Comparison of ENCODE assay signal across 19 cellular contexts in the genomic region with DNA sequence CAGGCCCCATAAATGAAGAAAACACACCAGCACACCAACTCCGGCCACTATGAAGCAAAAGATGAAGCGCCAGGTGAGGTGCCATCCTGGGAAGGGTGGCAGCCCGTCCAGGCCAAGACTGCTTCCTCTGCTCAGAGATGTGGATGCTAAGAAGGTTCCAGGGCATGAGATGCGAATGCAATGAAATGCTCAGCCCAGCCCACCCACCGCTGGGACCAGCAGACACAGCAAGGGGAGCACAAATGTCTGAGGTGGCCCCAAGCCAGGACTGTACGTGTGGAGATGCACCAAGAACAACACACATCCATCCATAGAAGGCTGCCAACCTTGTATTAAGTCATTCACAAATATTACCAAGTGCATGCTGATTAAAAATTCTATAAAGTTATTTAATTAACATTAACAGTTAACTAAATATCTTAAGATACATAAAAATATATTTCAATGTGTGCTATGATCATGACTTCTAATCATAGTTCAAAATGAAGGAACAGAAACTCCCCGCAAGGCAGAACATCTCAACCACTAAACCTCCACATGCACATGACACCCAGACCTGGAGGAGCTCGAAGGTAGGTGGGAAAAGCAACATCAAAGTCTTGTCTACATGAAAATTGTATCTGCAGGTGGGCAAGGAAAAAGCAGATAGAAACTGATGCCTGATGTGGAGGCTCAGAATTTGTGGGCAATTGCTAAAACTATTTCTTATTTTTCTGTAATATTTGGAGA. TPM values are rescaled to one million over a fixed set of nuclear protein-coding genes. Genes with fewer than 3 reads are reported as not detected.
DNase-seq lines count a peak whose midpoint lies in the region; ATAC-seq and TF ChIP-seq lines count a peak whose summit lies in the region.
"Had no signal": no experiment of that assay in that cellular context is flagged by ENCODE, and none has a peak within 500 bp of the region (broad histone marks: within the 10 kb centered on the region; RNA-seq: fewer than 3 reads in every experiment).

No MANE protein-coding gene starts in this region.

- H3K4me1 Mint-ChIP-seq in CD8-positive, alpha-beta T cell (ENCODE audit: low read depth), result peaks cover 8% of the 10 kb centered on the region
- peaks cover 51% of the 10 kb centered on the region for H3K4me1 Mint-ChIP-seq in memory B cell
- H3K4me1 Mint-ChIP-seq: endodermal cell had no signal

- no peaks in the 10 kb centered on the region for H3K9me3 Mint-ChIP-seq in CD8-positive, alpha-beta T cell
- H3K9me3 Mint-ChIP-seq in memory B cell, result no peaks in the 10 kb centered on the region
- H3K9me3 Mint-ChIP-seq: activated naive CD4-positive, alpha-beta T cell treated with anti-CD3 and anti-CD28 coated beads, Interleukin-2, amount 50 U/mL, for 72 hours; activated T-cell treated with anti-CD3 and anti-CD28 coated beads, Interleukin-2, amount 50 U/mL, for 72 hours; endodermal cell; stimulated activated naive CD8-positive, alpha-beta T cell treated with anti-CD3 and anti-CD28 coated beads, Interleukin-15, amount 100 ng/mL, for 72 hours had no signal

- TF ChIP-seq POLR2A in prostate gland (IDR thresholded peaks at IDR 0.05), result no peak

- H3K36me3 ChIP-seq in CD8-positive, alpha-beta T cell (ENCODE audit: insufficient read depth, low read length), result peaks cover 16% of the 10 kb centered on the region
- H3K36me3 ChIP-seq in OCI-LY7 (ENCODE audit: insufficient read depth, low read length) (peaks cover 75% of the 10 kb centered on the region), upper lobe of right lung (peaks cover 60% of the 10 kb centered on the region), prostate gland (peaks cover 12 to 30% of the 10 kb centered on the region in 2 donors)

- peaks cover 33% of the 10 kb centered on the region for H3K79me2 ChIP-seq in OCI-LY7 (ENCODE audit: insufficient read depth, low read depth, low read length)

- intact Hi-C loops in CD8-positive, alpha-beta T cell (cut with DNase I, micrococcal nuclease), result no loop called here
- intact Hi-C loops in OCI-LY7 (cut with micrococcal nuclease; ENCODE audit: unreplicated experiment) (loop anchor here (1.0 to 10.0 kb wide), 4 partner anchors 43 to 544 kb away; partner anchors contain the start of gene BICD2), upper lobe of right lung (cut with DNase I) (no loop called here), prostate gland (cut with DNase I) (no loop called here)

- no peak for DNase-seq in CD8-positive, alpha-beta T cell
- DNase-seq in OCI-LY7 (ENCODE audit: low spot score) (peak; percentile 75), memory B cell (ENCODE audit: low spot score in 2 of 2) (no peak), NCI-H187 (lab: John Stamatoyannopoulos, UW) (no peak), cerebellum (ENCODE audit: low spot score) (no peak), upper lobe of right lung (no peak), prostate gland (ENCODE audit: low spot score) (no peak)
- DNase-seq: activated T-cell treated with anti-CD3 and anti-CD28 coated beads, Interleukin-2, amount 50 U/mL, for 72 hours; endodermal cell; IMR-90; NCI-H2029; NCI-H446 treated with DMSO at 0.1 percent for 48 hours; SIG-M5; stimulated activated CD4-positive, alpha-beta T cell treated with anti-CD3 and anti-CD28 coated beads, Interleukin-1b, Interleukin-23, amount 100 ng/mL, for 48 hours; stimulated activated naive CD8-positive, alpha-beta T cell treated with anti-CD3 and anti-CD28 coated beads, Interleukin-15, amount 100 ng/mL, for 72 hours; transverse colon; WERI-Rb-1 had no signal

- H3K9me2 ChIP-seq in OCI-LY7 (ENCODE audit: insufficient read depth, low read length), result no peaks in the 10 kb centered on the region

- H3K4me3 Mint-ChIP-seq in CD8-positive, alpha-beta T cell, result no peak overlapping the region
- H3K4me3 Mint-ChIP-seq in memory B cell, result peak overlapping the region; percentile 50
- H3K4me3 Mint-ChIP-seq: activated T-cell treated with anti-CD3 and anti-CD28 coated beads, Interleukin-2, amount 50 U/mL, for 72 hours; endodermal cell; stimulated activated naive CD8-positive, alpha-beta T cell treated with anti-CD3 and anti-CD28 coated beads, Interleukin-15, amount 100 ng/mL, for 72 hours had no signal

- peaks cover 74% of the 10 kb centered on the region for H3K36me3 Mint-ChIP-seq in CD8-positive, alpha-beta T cell
- peaks cover 34% of the 10 kb centered on the region for H3K36me3 Mint-ChIP-seq in memory B cell

- H4K20me1 ChIP-seq in OCI-LY7 (ENCODE audit: insufficient read depth, low read length), result no peaks in the 10 kb centered on the region

- no peak for TF ChIP-seq CTCF in CD8-positive, alpha-beta T cell (IDR thresholded peaks at IDR 0.05)
- TF ChIP-seq CTCF in OCI-LY7 (conservative IDR thresholded peaks at IDR 0.05; ENCODE audit: low read length) (no peak), upper lobe of right lung (IDR thresholded peaks at IDR 0.05) (no peak), prostate gland (IDR thresholded peaks at IDR 0.05) (no peak)

- no peak for ATAC-seq in CD8-positive, alpha-beta T cell
- ATAC-seq in GM18868 (IDR thresholded peaks at IDR 0.05; ENCODE audit: unreplicated experiment) (peak; percentile 54), memory B cell (ENCODE audit: low read depth) (peak; percentile 76), upper lobe of right lung (no peak)
- ATAC-seq: activated naive CD4-positive, alpha-beta T cell treated with anti-CD3 and anti-CD28 coated beads, Interleukin-2, amount 50 U/mL, for 72 hours; activated T-cell treated with anti-CD3 and anti-CD28 coated beads, Interleukin-2, amount 50 U/mL, for 72 hours; stimulated activated naive CD8-positive, alpha-beta T cell treated with anti-CD3 and anti-CD28 coated beads, Interleukin-15, amount 100 ng/mL, for 72 hours had no signal

- H3K9me3 ChIP-seq in CD8-positive, alpha-beta T cell (ENCODE audit: low read length), result no peaks in the 10 kb centered on the region
- H3K9me3 ChIP-seq in OCI-LY7 (ENCODE audit: low read length), result no peaks in the 10 kb centered on the region
- no peaks in the 10 kb centered on the region for H3K9me3 ChIP-seq in upper lobe of right lung
- no peaks in the 10 kb centered on the region for H3K9me3 ChIP-seq in prostate gland
- H3K9me3 ChIP-seq: transverse colon had no signal

- no peaks in the 10 kb centered on the region for H3K27me3 ChIP-seq in CD8-positive, alpha-beta T cell (ENCODE audit: insufficient read depth, low read length)
- no peaks in the 10 kb centered on the region for H3K27me3 ChIP-seq in upper lobe of right lung
- H3K27me3 ChIP-seq in prostate gland (replicated peaks; ENCODE audit: insufficient read depth), result no peaks in the 10 kb centered on the region
- H3K27me3 ChIP-seq: transverse colon had no signal

- POLR2A ChIA-PET in CD8-positive, alpha-beta T cell (lab: Charles Lee), result no interaction called here
- POLR2A ChIA-PET in OCI-LY7 (lab: Charles Lee), result interaction anchor here (0.5 to 1.5 kb wide), 6 partner anchors 8 to 830 kb away, joined by 3 to 10 read pairs (median 4); partner anchors contain the start of gene IPPK

- H3K4me1 ChIP-seq in CD8-positive, alpha-beta T cell (ENCODE audit: insufficient read depth, low read length), result no peaks in the 10 kb centered on the region
- peaks cover 95% of the 10 kb centered on the region for H3K4me1 ChIP-seq in OCI-LY7 (ENCODE audit: insufficient read depth, low read length, poor library complexity, severe bottlenecking)
- peaks cover 20% of the 10 kb centered on the region for H3K4me1 ChIP-seq in upper lobe of right lung
- H3K4me1 ChIP-seq in prostate gland (replicated peaks), result no peaks in the 10 kb centered on the region

- H3K27ac Mint-ChIP-seq in CD8-positive, alpha-beta T cell, result peak overlapping the region; percentile 56
- peak overlapping the region; percentile 74 for H3K27ac Mint-ChIP-seq in memory B cell
- H3K27ac Mint-ChIP-seq: activated naive CD4-positive, alpha-beta T cell treated with anti-CD3 and anti-CD28 coated beads, Interleukin-2, amount 50 U/mL, for 72 hours; activated T-cell treated with anti-CD3 and anti-CD28 coated beads, Interleukin-2, amount 50 U/mL, for 72 hours; endodermal cell had no signal

- H2AFZ ChIP-seq in OCI-LY7 (ENCODE audit: low read length), result no peak overlapping the region

- H3K4me3 ChIP-seq in CD8-positive, alpha-beta T cell (ENCODE audit: low read depth, low read length), result no peak overlapping the region
- H3K4me3 ChIP-seq in OCI-LY7 (ENCODE audit: low read depth, low read length, poor library complexity, severe bottlenecking) (peak overlapping the region; percentile 56), upper lobe of right lung (no peak overlapping the region), prostate gland (no peak overlapping the region)
- H3K4me3 ChIP-seq: transverse colon had no signal

- no peak overlapping the region for H3K27ac ChIP-seq in CD8-positive, alpha-beta T cell (ENCODE audit: low read depth, low read length)
- H3K27ac ChIP-seq in OCI-LY7 (ENCODE audit: low read depth, low read length, poor library complexity, severe bottlenecking) (peak overlapping the region; percentile 96), upper lobe of right lung (no peak overlapping the region), prostate gland (no peak overlapping the region)
- H3K27ac ChIP-seq: WERI-Rb-1 had no signal

- peak overlapping the region; percentile 82 for H3K4me2 ChIP-seq in OCI-LY7 (ENCODE audit: low read length)

- BruUV-seq in OCI-LY7 (replicated peaks; lab: Mats Ljungman, UMichigan), result no TSS peak

- 85% methylated on average over 8 of the region's 8 CpGs for WGBS in prostate gland

- H3K27me3 Mint-ChIP-seq in CD8-positive, alpha-beta T cell (ENCODE audit: low read depth), result no peaks in the 10 kb centered on the region
- no peaks in the 10 kb centered on the region for H3K27me3 Mint-ChIP-seq in memory B cell
- H3K27me3 Mint-ChIP-seq: stimulated activated naive CD8-positive, alpha-beta T cell treated with anti-CD3 and anti-CD28 coated beads, Interleukin-15, amount 100 ng/mL, for 72 hours had no signal

- CTCF ChIA-PET in CD8-positive, alpha-beta T cell (lab: Charles Lee), result interaction anchor here (0.7 to 8.4 kb wide), 4 partner anchors 14 to 77 kb away, joined by 3 to 132 read pairs (median 3); no protein-coding TSS in a partner anchor
- CTCF ChIA-PET in OCI-LY7 (lab: Charles Lee; ENCODE audit: unreplicated experiment), result interaction anchor here (0.6 to 0.8 kb wide), 2 partner anchors 8 to 12 kb away, joined by 4 read pairs; no protein-coding TSS in a partner anchor

RNA-seq across cellular contexts. Expression of gene BICD2, which starts 43.7 kb away (rescaled TPM):
- 10 to 100 TPM; 15.1 to 15.6 TPM for total RNA-seq in CD8-positive, alpha-beta T cell
- 71.0 and 71.7 TPM in 2 replicates for total RNA-seq in OCI-LY7 (2014; rRNA removed; shearing (Covaris generic))
- total RNA-seq in OCI-LY7 (2022) (46.5 and 53.9 TPM in 2 replicates), cerebellum (32.4 TPM), upper lobe of right lung (38.6 TPM), prostate gland (10 to 100 TPM; 22.2 to 48.3 TPM)

RNA-seq across cellular contexts. Expression of gene IPPK, which starts 51.0 kb away (rescaled TPM):
- 10 to 100 TPM; 12.2 to 12.8 TPM for total RNA-seq in CD8-positive, alpha-beta T cell
- 12.6 and 12.7 TPM in 2 replicates for total RNA-seq in OCI-LY7 (2014; rRNA removed; shearing (Covaris generic))
- total RNA-seq in OCI-LY7 (2022), result 10.3 and 12.0 TPM in 2 replicates
- total RNA-seq in cerebellum, result 11.3 TPM
- total RNA-seq in upper lobe of right lung, result 9.6 TPM
- 10 to 100 TPM; 10.3 to 14.0 TPM for total RNA-seq in prostate gland

Comparison
In these comparisons a context has a peak if more than half of its experiments do, and no peak if none do; other contexts are left out.
1. ATAC-seq: peak in GM18868 (single experiment) and memory B cell (single experiment); none in CD8-positive, alpha-beta T cell (single experiment) and upper lobe of right lung (single experiment).